17 cellular contexts compared by ENCODE assay signal in the genomic region with DNA sequence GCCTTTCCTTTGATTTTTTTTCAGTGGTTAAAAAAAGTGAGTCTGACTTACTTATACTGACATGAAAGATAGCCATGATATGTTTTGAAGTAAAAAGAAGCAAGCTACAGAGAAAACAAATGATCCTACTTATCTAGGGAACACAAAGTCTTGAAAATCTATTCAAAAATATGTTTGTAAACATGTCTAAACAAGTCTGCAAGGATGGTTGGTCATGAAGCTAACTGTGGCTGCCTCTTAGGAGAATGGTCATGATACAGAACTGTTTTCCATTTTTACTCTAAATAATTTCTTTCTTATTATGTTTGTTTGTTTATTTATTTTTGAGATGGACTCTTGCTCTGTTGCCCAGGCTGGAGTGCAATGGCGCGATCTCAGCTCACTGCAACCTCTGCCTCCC. TPM values are rescaled to one million over a fixed set of nuclear protein-coding genes. Genes with fewer than 3 reads are reported as not detected.
DNase-seq lines count a peak whose midpoint lies in the region; ATAC-seq and TF ChIP-seq lines count a peak whose summit lies in the region.
"Had no signal": no experiment of that assay in that cellular context is flagged by ENCODE, and none has a peak within 500 bp of the region (broad histone marks: within the 10 kb centered on the region; RNA-seq: fewer than 3 reads in every experiment).

No MANE protein-coding gene starts in this region.

- H3K27ac Mint-ChIP-seq in MCF 10A (ENCODE audit: low read depth, unreplicated experiment) = peak overlapping the region; percentile 66
- H3K27ac Mint-ChIP-seq: CD14-positive monocyte; CD8-positive, alpha-beta T cell had no signal

- H3K27ac ChIP-seq in breast epithelium = no peak overlapping the region
- no peak overlapping the region for H3K27ac ChIP-seq in foreskin keratinocyte
- H3K27ac ChIP-seq: 22Rv1 had no signal

- TF ChIP-seq POLR2A in breast epithelium (IDR thresholded peaks at IDR 0.05) = no peak

- no peaks in the 10 kb centered on the region for H3K9me3 Mint-ChIP-seq in MCF 10A (ENCODE audit: unreplicated experiment)
- H3K9me3 Mint-ChIP-seq: CD14-positive monocyte; CD8-positive, alpha-beta T cell had no signal

- BruUV-seq in MCF 10A (replicated peaks; lab: Mats Ljungman, UMichigan) = no TSS peak

- ATAC-seq in foreskin keratinocyte = peak; percentile 33
- ATAC-seq: CD8-positive, alpha-beta T cell had no signal

- no peak overlapping the region for H3K4me3 Mint-ChIP-seq in MCF 10A (ENCODE audit: unreplicated experiment)
- H3K4me3 Mint-ChIP-seq: CD14-positive monocyte; CD8-positive, alpha-beta T cell had no signal

- H2AFZ ChIP-seq in neuron (ENCODE audit: low read depth, low read length) = peak overlapping the region; percentile 16

- peaks cover 62% of the 10 kb centered on the region for H3K36me3 Mint-ChIP-seq in MCF 10A (ENCODE audit: insufficient read depth, unreplicated experiment)
- H3K36me3 Mint-ChIP-seq: CD14-positive monocyte; CD8-positive, alpha-beta T cell had no signal

- H3K9me3 ChIP-seq in breast epithelium (no peaks in the 10 kb centered on the region), neuron (ENCODE audit: low read length) (no peaks in the 10 kb centered on the region)
- H3K9me3 ChIP-seq: HAP-1 had no signal

- DNase-seq in MCF 10A (ENCODE audit: unreplicated experiment) (no peak), breast epithelium (ENCODE audit: low spot score in 2 of 2) (no peak), amniotic epithelial cell (ENCODE audit: low read depth) (peak; percentile 75), foreskin keratinocyte (peak in 1 of 2 donors; percentile 39), posterior vena cava (ENCODE audit: low spot score) (no peak), cerebellar nuclear complex (lab: John Stamatoyannopoulos, UW) (no peak), nucleus accumbens (lab: John Stamatoyannopoulos, UW) (no peak)
- DNase-seq: CD8-positive, alpha-beta T cell; COR-L47; DMS153; DND-41; GDM1 had no signal

- CTCF ChIA-PET in MCF 10A (lab: Yijun Ruan, JAX) = interaction anchor here (0.6 to 1.2 kb wide), 4 partner anchors 10 to 151 kb away, joined by 3 to 4 read pairs (median 3); no protein-coding TSS in a partner anchor

- no peaks in the 10 kb centered on the region for H3K27me3 Mint-ChIP-seq in MCF 10A (ENCODE audit: insufficient read depth, unreplicated experiment)

- H3K27me3 ChIP-seq in breast epithelium = no peaks in the 10 kb centered on the region
- no peaks in the 10 kb centered on the region for H3K27me3 ChIP-seq in foreskin keratinocyte
- no peaks in the 10 kb centered on the region for H3K27me3 ChIP-seq in neuron (ENCODE audit: insufficient read depth, low read length)

- intact Hi-C loops in MCF 10A (cut with micrococcal nuclease) (no loop called here), breast epithelium (cut with DNase I; ENCODE audit: low total_unique reads) (no loop called here), posterior vena cava (cut with DNase I) (no loop called here)

- peaks cover 4% of the 10 kb centered on the region for H3K4me1 Mint-ChIP-seq in MCF 10A (ENCODE audit: insufficient read depth, unreplicated experiment)

- TF ChIP-seq CTCF in MCF 10A (IDR thresholded peaks at IDR 0.05; ENCODE audit: unreplicated experiment) = no peak
- no peak for TF ChIP-seq CTCF in breast epithelium (IDR thresholded peaks at IDR 0.05)
- TF ChIP-seq CTCF in foreskin keratinocyte (conservative IDR thresholded peaks at IDR 0.05) = no peak

- POLR2A ChIA-PET in MCF 10A (lab: Yijun Ruan, JAX) = interaction anchor here (0.6 to 9.7 kb wide), 7 partner anchors 9 to 39 kb away, joined by 3 to 75 read pairs (median 8); a partner anchor contains a TSS

- H3K36me3 ChIP-seq in breast epithelium (no peaks in the 10 kb centered on the region), neuron (ENCODE audit: insufficient read depth, low read length) (no peaks in the 10 kb centered on the region)

- H3K4me1 ChIP-seq in breast epithelium (no peaks in the 10 kb centered on the region), foreskin keratinocyte (peaks cover 8% of the 10 kb centered on the region), neuron (ENCODE audit: insufficient read depth, low read length) (no peaks in the 10 kb centered on the region)
- H3K4me1 ChIP-seq: HAP-1 had no signal

- H3K4me3 ChIP-seq in breast epithelium (no peak overlapping the region), neuron (ENCODE audit: low read length) (no peak overlapping the region)
- H3K4me3 ChIP-seq: HAP-1 had no signal

RNA-seq across cellular contexts. Expression of a gene that starts 21.5 kb away (rescaled TPM):
- total RNA-seq in MCF 10A (2022) = 25.5 and 43.1 TPM in 2 replicates
- total RNA-seq in breast epithelium = 1 to 10 TPM in 1 of 3 donors, under 1 TPM in 2; under 0.01 to 2.0 (median 0.98) TPM
- total RNA-seq in foreskin keratinocyte = 138 and 276 TPM in 2 replicates
- 58.5 and 95.3 TPM in 2 replicates for polyA plus RNA-seq in foreskin keratinocyte
- total RNA-seq in posterior vena cava = 1 to 10 TPM in 1 of 2 donors, not detected in 1; 1.4 TPM
- total RNA-seq: CD8-positive, alpha-beta T cell had no signal
- polyA plus RNA-seq: CD14-positive monocyte had no signal

RNA-seq across cellular contexts. Expression of a gene that starts 47.5 kb away (rescaled TPM):
- not detected in 2 replicates for total RNA-seq in MCF 10A (2022)
- 10 to 100 TPM in 1 of 3 donors, not detected in 2; 20.8 TPM for total RNA-seq in breast epithelium
- total RNA-seq in foreskin keratinocyte = 3.1 and 3.2 TPM in 2 replicates
- 1.3 and 1.5 TPM in 2 replicates for polyA plus RNA-seq in foreskin keratinocyte
- under 1 TPM; 0.10 to 0.19 TPM for total RNA-seq in posterior vena cava
- total RNA-seq: A673; CD8-positive, alpha-beta T cell had no signal
- polyA plus RNA-seq: CD14-positive monocyte had no signal
